ENCODE assay signal across 8 cellular contexts in genomic region chr4:25540734-25541133, GRCh38.
"Had no signal": no experiment of that assay in that cellular context is flagged by ENCODE, and none has a peak within 500 bp of the region (broad histone marks: within the 10 kb centered on the region; RNA-seq: fewer than 3 reads in every experiment).

No MANE protein-coding gene starts in this region.

- H3K36me3 ChIP-seq: HAP-1 had no signal

- H3K4me3 ChIP-seq: GM23338, HAP-1 had no signal

- H3K27ac ChIP-seq: HL-60 had no signal

- DNase-seq: HFFc6 had no signal

- H2AFZ ChIP-seq: GM23338 had no signal

- H3K4me1 ChIP-seq: HAP-1 had no signal

- H3K9me3 ChIP-seq: HAP-1 had no signal

- ATAC-seq: GM23338, HCT116, HepG2 had no signal

- FAIRE-seq: H1, H54, HepG2 had no signal

- H3K4me2 ChIP-seq: GM23338 had no signal
